ENCODE assay signal across 2 cellular contexts in genomic region chr14:68624541-68625220, GRCh38.
TF ChIP-seq lines count a peak whose summit lies in the region.

No MANE protein-coding gene starts in this region.

TF ChIP-seq in K562, 482 proteins besides CTCF, POLR2A, EP300 and RAD21:
- TF ChIP-seq CSDE1 (IDR thresholded peaks at IDR 0.05) (no peak), NRF1 (conservative IDR thresholded peaks at IDR 0.05 in 1 of 2, IDR thresholded peaks at IDR 0.05 in 1 of 2) (peak; percentile 72 to 76), ZFP36 (IDR thresholded peaks at IDR 0.05; ENCODE audit: low read depth, low read length, partially characterized antibody) (peak; percentile 19)

TF ChIP-seq in H1, 55 proteins besides CTCF, POLR2A, EP300 and RAD21:
- no peak for TF ChIP-seq USF2 (IDR thresholded peaks at IDR 0.05; ENCODE audit: low read length)
- TF ChIP-seq SAP30 (IDR thresholded peaks at IDR 0.05; ENCODE audit: insufficient read depth, insufficient replicate concordance, low read length), result no peak
- TF ChIP-seq CTBP2 (IDR thresholded peaks at IDR 0.05; ENCODE audit: borderline replicate concordance, insufficient read depth, insufficient read length, low read length), result no peak
- no peak for TF ChIP-seq SIRT6 (IDR thresholded peaks at IDR 0.05; ENCODE audit: low read length)
- no peak for TF ChIP-seq FOSL1 (IDR thresholded peaks at IDR 0.05; ENCODE audit: insufficient read depth, low read depth, low read length)
- no peak for TF ChIP-seq CEBPB (IDR thresholded peaks at IDR 0.05; ENCODE audit: low read depth, low read length)
- no peak for TF ChIP-seq SIN3A (conservative IDR thresholded peaks at IDR 0.05 in 1 of 2, IDR thresholded peaks at IDR 0.05 in 1 of 2; ENCODE audit: low read depth in 1 of 2, low read length in 2 of 2)
- no peak for TF ChIP-seq SP2 (IDR thresholded peaks at IDR 0.05; ENCODE audit: low read length)
- TF ChIP-seq CHD1 (IDR thresholded peaks at IDR 0.05; ENCODE audit: low read depth, low read length), result no peak
- TF ChIP-seq SP1 (IDR thresholded peaks at IDR 0.05; ENCODE audit: low read depth, low read length), result no peak
- TF ChIP-seq JUN (IDR thresholded peaks at IDR 0.05; ENCODE audit: low read depth, low read length), result no peak
- TF ChIP-seq SRF (IDR thresholded peaks at IDR 0.05; ENCODE audit: low read depth, low read length), result no peak
- no peak for TF ChIP-seq TCF12 (IDR thresholded peaks at IDR 0.05; ENCODE audit: low read depth, low read length)
- no peak for TF ChIP-seq CBX5 (IDR thresholded peaks at IDR 0.05; ENCODE audit: low read depth, low read length)
- TF ChIP-seq ATF2 (IDR thresholded peaks at IDR 0.05; ENCODE audit: low read length), result no peak
- TF ChIP-seq HDAC6 (IDR thresholded peaks at IDR 0.05; ENCODE audit: low read depth, low read length), result no peak
